ENCODE assay signal across 24 cellular contexts in genomic region chr4:19512086-19512485, GRCh38.
"Had no signal": no experiment of that assay in that cellular context is flagged by ENCODE, and none has a peak within 500 bp of the region (broad histone marks: within the 10 kb centered on the region; RNA-seq: fewer than 3 reads in every experiment).

No MANE protein-coding gene starts in this region.

- FAIRE-seq: K562 had no signal

- H3K27me3 ChIP-seq: Peyer's patch, SJCRH30 had no signal

- H3K27ac ChIP-seq: HL-60, KMS-11, Peyer's patch, SJCRH30 had no signal

- H3K36me3 ChIP-seq: Peyer's patch, SJCRH30 had no signal

- H3K4me3 ChIP-seq: K562, Peyer's patch, SJCRH30 had no signal

- H3K9me3 ChIP-seq: Peyer's patch, SJCRH30 had no signal

- H3K4me1 ChIP-seq: Peyer's patch, SJCRH30 had no signal

- DNase-seq: IMR-90; Kasumi-1; MM.1S; NCI-H1092 treated with DMSO at 0.1 percent for 48 hours; NCI-H1417 treated with DMSO at 0.1 percent for 48 hours; NCI-H146; NCI-H1694 treated with DMSO at 0.1 percent for 48 hours; NCI-H1930; NCI-H2081; NCI-H2107; NCI-H2171 treated with DMSO at 0.1 percent for 48 hours; NCI-H226; NCI-H446; NCI-H510A; NCI-H524 treated with DMSO at 0.1 percent for 48 hours; NK-92 treated with Interleukin-12 subunit alpha and Interleukin-12 subunit beta, amount 100 ng/mL, for 24 hours; PC-3; Peyer's patch; SHP77 treated with DMSO at 0.1 percent for 48 hours; SJCRH30; T-helper 1 cell had no signal

- H3K4me2 ChIP-seq: KMS-11 had no signal
